Comparison of ENCODE assay signal across 8 cellular contexts in the genomic region with DNA sequence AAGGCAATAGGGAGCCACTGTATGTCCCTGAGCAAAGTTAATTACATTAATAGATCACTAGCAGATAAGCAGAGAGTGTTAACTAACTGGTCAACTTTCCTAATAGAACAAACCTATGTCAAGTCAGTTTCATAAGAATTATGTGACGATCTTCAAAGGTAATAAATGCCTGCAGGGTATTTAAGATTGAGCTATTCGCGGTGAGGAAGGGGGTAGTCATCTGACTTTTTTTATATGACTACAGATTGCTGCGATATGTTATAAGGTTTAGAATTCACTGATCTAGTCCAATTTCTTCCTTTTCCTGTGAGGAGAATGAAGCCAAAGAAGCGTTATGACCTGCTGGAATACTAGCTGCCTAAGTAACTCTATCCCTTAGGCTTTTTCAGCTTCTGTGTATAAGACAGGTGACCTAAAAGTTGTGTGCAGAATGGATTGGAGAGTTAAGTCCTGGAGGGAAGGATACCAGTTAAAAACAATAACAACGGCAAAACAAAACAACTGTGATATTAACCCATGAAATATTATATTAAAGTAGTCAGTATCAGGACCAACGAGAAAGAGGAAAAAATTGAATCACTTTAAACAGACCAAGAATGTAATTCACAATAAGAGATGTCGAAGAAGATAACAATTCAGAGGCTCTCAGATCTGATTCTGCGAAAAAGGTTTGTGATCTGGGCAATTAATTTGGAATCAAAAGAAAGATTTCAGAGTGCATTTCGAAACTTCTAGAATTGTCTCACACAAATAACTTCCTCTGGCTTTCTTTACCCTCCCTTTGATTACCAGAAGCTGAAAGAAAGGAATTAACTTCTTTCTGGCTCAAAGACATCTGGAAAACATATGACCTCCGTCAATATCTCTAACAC. TPM values are rescaled to one million over a fixed set of nuclear protein-coding genes. Genes with fewer than 3 reads are reported as not detected.
DNase-seq lines count a peak whose midpoint lies in the region; ATAC-seq and TF ChIP-seq lines count a peak whose summit lies in the region.

No MANE protein-coding gene starts in this region.

- H3K36me3 ChIP-seq in upper lobe of right lung, result no peaks in the 10 kb centered on the region

- no peak for TF ChIP-seq CTCF in upper lobe of right lung (IDR thresholded peaks at IDR 0.05)

- POLR2A ChIA-PET in activated CD4-positive, alpha-beta T cell treated with anti-CD3 and anti-CD28 coated beads, Interleukin-2, amount 10 ng/mL, durations not matched to agents 7 days and 5 days (lab: Charles Lee), result interaction anchor here (0.6 kb wide), 1 partner anchor 51 kb away, joined by 3 read pairs; no protein-coding TSS in a partner anchor

- H3K27ac Mint-ChIP-seq in activated CD4-positive, alpha-beta T cell treated with anti-CD3 and anti-CD28 coated beads, Interleukin-2, amount 10 ng/mL, durations not matched to agents 7 days and 5 days, result peak overlapping the region; percentile 96
- peak overlapping the region; percentile 95 for H3K27ac Mint-ChIP-seq in activated naive CD8-positive, alpha-beta T cell treated with anti-CD3 and anti-CD28 coated beads for 36 hours

- ATAC-seq in HG03108 (IDR thresholded peaks at IDR 0.05; ENCODE audit: unreplicated experiment) (peak; percentile 24), upper lobe of right lung (peak; percentile 36)

- intact Hi-C loops in upper lobe of right lung (cut with DNase I), result no loop called here

- CTCF ChIA-PET in activated CD4-positive, alpha-beta T cell treated with anti-CD3 and anti-CD28 coated beads, Interleukin-2, amount 10 ng/mL, durations not matched to agents 7 days and 5 days (lab: Charles Lee), result interaction anchor here (0.6 to 1.4 kb wide), 4 partner anchors 17 to 142 kb away, joined by 3 read pairs; no protein-coding TSS in a partner anchor

- H3K27me3 ChIP-seq in upper lobe of right lung, result no peaks in the 10 kb centered on the region

- no peaks in the 10 kb centered on the region for H3K9me3 ChIP-seq in upper lobe of right lung

- peak overlapping the region; percentile 91 for H3K4me3 Mint-ChIP-seq in activated CD4-positive, alpha-beta T cell treated with anti-CD3 and anti-CD28 coated beads, Interleukin-2, amount 10 ng/mL, durations not matched to agents 7 days and 5 days
- H3K4me3 Mint-ChIP-seq in activated naive CD8-positive, alpha-beta T cell treated with anti-CD3 and anti-CD28 coated beads for 36 hours, result peak overlapping the region; percentile 90

- peaks cover 48% of the 10 kb centered on the region for H3K36me3 Mint-ChIP-seq in activated CD4-positive, alpha-beta T cell treated with anti-CD3 and anti-CD28 coated beads, Interleukin-2, amount 10 ng/mL, durations not matched to agents 7 days and 5 days (ENCODE audit: low read depth)
- H3K36me3 Mint-ChIP-seq in activated naive CD8-positive, alpha-beta T cell treated with anti-CD3 and anti-CD28 coated beads for 36 hours, result peaks cover 39% of the 10 kb centered on the region

- H3K27me3 Mint-ChIP-seq in activated CD4-positive, alpha-beta T cell treated with anti-CD3 and anti-CD28 coated beads, Interleukin-2, amount 10 ng/mL, durations not matched to agents 7 days and 5 days, result peaks cover 4% of the 10 kb centered on the region
- no peaks in the 10 kb centered on the region for H3K27me3 Mint-ChIP-seq in activated naive CD8-positive, alpha-beta T cell treated with anti-CD3 and anti-CD28 coated beads for 36 hours

- no peak for DNase-seq in activated CD4-positive, alpha-beta T cell treated with anti-CD3 and anti-CD28 coated beads, Interleukin-2, amount 10 ng/mL, durations not matched to agents 7 days and 5 days
- no peak for DNase-seq in activated CD4-positive, alpha-beta T cell treated with anti-CD3 and anti-CD28 coated beads for 1 hour
- DNase-seq in activated naive CD8-positive, alpha-beta T cell treated with anti-CD3 and anti-CD28 coated beads for 36 hours, result no peak
- peak; percentile 11 for DNase-seq in left kidney (ENCODE audit: low read depth, low spot score)
- no peak for DNase-seq in upper lobe of right lung
- DNase-seq in NCI-H524 (lab: John Stamatoyannopoulos, UW), result no peak
- no peak for DNase-seq in HK-2 (ENCODE audit: unreplicated experiment)

- H3K4me3 ChIP-seq in upper lobe of right lung, result peak overlapping the region; percentile 62

- peak overlapping the region; percentile 93 for H3K27ac ChIP-seq in upper lobe of right lung

- peaks cover 33% of the 10 kb centered on the region for H3K4me1 ChIP-seq in upper lobe of right lung

- peaks cover 36% of the 10 kb centered on the region for H3K9me3 Mint-ChIP-seq in activated CD4-positive, alpha-beta T cell treated with anti-CD3 and anti-CD28 coated beads, Interleukin-2, amount 10 ng/mL, durations not matched to agents 7 days and 5 days
- H3K9me3 Mint-ChIP-seq in activated naive CD8-positive, alpha-beta T cell treated with anti-CD3 and anti-CD28 coated beads for 36 hours, result peaks cover 23% of the 10 kb centered on the region

- peaks cover 31% of the 10 kb centered on the region for H3K4me1 Mint-ChIP-seq in activated CD4-positive, alpha-beta T cell treated with anti-CD3 and anti-CD28 coated beads, Interleukin-2, amount 10 ng/mL, durations not matched to agents 7 days and 5 days
- H3K4me1 Mint-ChIP-seq in activated naive CD8-positive, alpha-beta T cell treated with anti-CD3 and anti-CD28 coated beads for 36 hours, result peaks cover 38% of the 10 kb centered on the region

RNA-seq across cellular contexts. Expression of gene CASP4, which starts 0.6 kb away (rescaled TPM):
- 100 to 1,000 TPM; 114 to 135 TPM for total RNA-seq in activated CD4-positive, alpha-beta T cell treated with anti-CD3 and anti-CD28 coated beads, Interleukin-2, amount 10 ng/mL, durations not matched to agents 7 days and 5 days
- 10 to 100 TPM; 43.9 to 51.8 TPM for total RNA-seq in activated naive CD8-positive, alpha-beta T cell treated with anti-CD3 and anti-CD28 coated beads for 36 hours
- total RNA-seq in upper lobe of right lung, result 101 TPM

RNA-seq across cellular contexts. Expression of gene CASP5, which starts 55.2 kb away (rescaled TPM):
- not detected for total RNA-seq in activated CD4-positive, alpha-beta T cell treated with anti-CD3 and anti-CD28 coated beads, Interleukin-2, amount 10 ng/mL, durations not matched to agents 7 days and 5 days
- not detected for total RNA-seq in activated naive CD8-positive, alpha-beta T cell treated with anti-CD3 and anti-CD28 coated beads for 36 hours
- total RNA-seq in upper lobe of right lung, result 1.9 TPM
